23 cellular contexts compared by ENCODE assay signal in genomic region chr12:103331643-103332042, GRCh38.
DNase-seq lines count a peak whose midpoint lies in the region; FAIRE-seq and TF ChIP-seq lines count a peak whose summit lies in the region.
"Had no signal": no experiment of that assay in that cellular context is flagged by ENCODE, and none has a peak within 500 bp of the region (broad histone marks: within the 10 kb centered on the region; RNA-seq: fewer than 3 reads in every experiment).

No MANE protein-coding gene starts in this region.

- CTCF ChIA-PET in H1 (lab: Charles Lee; ENCODE audit: partially characterized antibody) = interaction anchor here (1.0 to 3.6 kb wide), 6 partner anchors 12 to 216 kb away, joined by 3 to 20 read pairs (median 4); no protein-coding TSS in a partner anchor

- H3K14ac ChIP-seq in H1 (ENCODE audit: insufficient read length) = no peak overlapping the region

- H3K36me3 ChIP-seq in H1 (ENCODE audit: control insufficient read depth in 2 of 4, insufficient read depth in 4 of 4, low read length in 3 of 4) = no peaks in the 10 kb centered on the region

- no peak overlapping the region for H2BK120ac ChIP-seq in H1 (replicated peaks; ENCODE audit: low read depth, low read length)

- H2BK12ac ChIP-seq in H1 (ENCODE audit: low read depth, low read length) = no peak overlapping the region

- peaks cover 0 to 3% (median 0%) of the 10 kb centered on the region in 4 experiments; a peak in 2 of 7 replicates for H3K4me1 ChIP-seq in H1 (replicated peaks in 1 of 4; ENCODE audit: control insufficient read depth in 3 of 4, insufficient read depth in 4 of 4, low read length in 3 of 4)
- H3K4me1 ChIP-seq: A549, Caco-2 had no signal

- H2BK5ac ChIP-seq in H1 (ENCODE audit: low read depth, low read length) = no peak overlapping the region

- no peaks in the 10 kb centered on the region for H3K9me3 ChIP-seq in H1 (ENCODE audit: insufficient read depth in 2 of 2, low read depth in 1 of 2, low read length in 1 of 2)
- H3K9me3 ChIP-seq: A549, Caco-2 had no signal

- H3K9ac ChIP-seq in H1 (replicated peaks in 1 of 4; ENCODE audit: extremely low read depth in 1 of 4, low read depth in 3 of 4, low read length in 3 of 4) = no peak overlapping the region

- H2BK20ac ChIP-seq in H1 (ENCODE audit: low read length) = no peak overlapping the region

- no peak overlapping the region for H2AK5ac ChIP-seq in H1 (ENCODE audit: low read depth, low read length)

- no peak overlapping the region for H4K5ac ChIP-seq in H1 (ENCODE audit: insufficient read length, low read depth, low read length)

- no peak for FAIRE-seq in H1 (lab: Jason Lieb, UNC)
- FAIRE-seq: A549, GM18507 had no signal

- DNase-seq in NCI-H748 (lab: John Stamatoyannopoulos, UW; ENCODE audit: unreplicated experiment) (peak; percentile 44), NCI-H748 treated with DMSO at 0.1 percent for 48 hours (lab: John Stamatoyannopoulos, UW) (no peak), NCI-H146 treated with DMSO at 0.1 percent for 48 hours (lab: John Stamatoyannopoulos, UW; ENCODE audit: unreplicated experiment) (peak; percentile 23), H1 (ENCODE audit: low read depth in 1 of 2, low spot score in 2 of 2) (no peak), GM03348 (ENCODE audit: low spot score) (no peak), midbrain (lab: John Stamatoyannopoulos, UW) (no peak), NCI-H2081 (lab: John Stamatoyannopoulos, UW) (no peak)
- DNase-seq: AML-193; Caco-2; CD8-positive, alpha-beta T cell; H7; KBM-7; MV-4-11; NCI-H1105; NCI-H1694; NCI-H2029 treated with DMSO at 0.1 percent for 48 hours; NCI-H446 treated with DMSO at 0.1 percent for 48 hours; NCI-H526; PC-3; T-helper 2 cell had no signal

- H3K4me2 ChIP-seq in H1 (ENCODE audit: insufficient read depth in 1 of 2, low read depth in 2 of 2, low read length in 2 of 2) = no peak overlapping the region
- H3K4me2 ChIP-seq: A549 had no signal

- no peaks in the 10 kb centered on the region for H3K23me2 ChIP-seq in H1 (ENCODE audit: low read depth, low read length)

- no peaks in the 10 kb centered on the region for H3K27me3 ChIP-seq in H1 (replicated peaks in 1 of 4; ENCODE audit: control insufficient read depth in 3 of 4, extremely low read depth in 1 of 4, insufficient read depth in 3 of 4, low read length in 3 of 4)

- H2BK15ac ChIP-seq in H1 (ENCODE audit: low read length) = no peak overlapping the region

- TF ChIP-seq EP300 in H1 (IDR thresholded peaks at IDR 0.05; ENCODE audit: borderline replicate concordance in 1 of 2, low read depth in 2 of 2, low read length in 2 of 2) = no peak

- no peaks in the 10 kb centered on the region for H4K20me1 ChIP-seq in H1 (replicated peaks in 1 of 2; ENCODE audit: control insufficient read depth in 1 of 2, insufficient read depth in 2 of 2, low read length in 2 of 2)

- H3K27ac ChIP-seq in H1 (ENCODE audit: low read depth, low read length) = no peak overlapping the region
- H3K27ac ChIP-seq: A549, C4-2B had no signal

- no peak for TF ChIP-seq CTCF in H1 (IDR thresholded peaks at IDR 0.05; ENCODE audit: control extremely low read depth in 1 of 3, insufficient read depth in 1 of 3, low read depth in 1 of 3, low read length in 3 of 3)

- H2AFZ ChIP-seq in H1 (ENCODE audit: low read length) = no peak overlapping the region

- H3K79me1 ChIP-seq in H1 (ENCODE audit: low read depth, low read length) = no peaks in the 10 kb centered on the region

- no peak overlapping the region for H3K4ac ChIP-seq in H1 (replicated peaks; ENCODE audit: insufficient read length, low read depth, low read length)

- H3K4me3 ChIP-seq in H1 (ENCODE audit: extremely low read depth in 1 of 4, insufficient read depth in 2 of 4, low read depth in 3 of 4, low read length in 4 of 4) = no peak overlapping the region
- H3K4me3 ChIP-seq: A549 had no signal

- 100% methylated on average over 4 of the region's 4 CpGs; no CpG with 5 or more reads in 1 of the 2 experiments for WGBS in H1 (ENCODE audit: extremely low coverage in 1 of 2, insufficient coverage in 1 of 2, insufficient read length in 1 of 2, insufficient replicate concordance in 2 of 2, low coverage in 1 of 2, low lambda C conversion rate in 2 of 2, missing lambda C conversion rate in 1 of 2), 2 experiments

- H3K79me2 ChIP-seq in H1 (ENCODE audit: control insufficient read depth in 1 of 2, insufficient read depth in 2 of 2, low read length in 2 of 2) = no peaks in the 10 kb centered on the region

- no peak overlapping the region for H4K8ac ChIP-seq in H1 (ENCODE audit: extremely low read depth, insufficient read depth, low read length)

- TF ChIP-seq RAD21 in H1 (IDR thresholded peaks at IDR 0.05 in 1 of 2, conservative IDR thresholded peaks at IDR 0.05 in 1 of 2; ENCODE audit: low read depth in 2 of 2, low read length in 2 of 2) = peak; percentile 21 to 32; a peak in 2 of 4 replicates

- POLR2A ChIA-PET in H1 (lab: Charles Lee; ENCODE audit: partially characterized antibody) = no interaction called here

- H4K91ac ChIP-seq in H1 (replicated peaks; ENCODE audit: insufficient read length, low read length) = no peak overlapping the region

- no peak overlapping the region for H3K18ac ChIP-seq in H1 (ENCODE audit: extremely low read depth, low read length)

- no peak overlapping the region for H3K56ac ChIP-seq in H1 (replicated peaks; ENCODE audit: insufficient read length, low read depth, low read length)

- TF ChIP-seq POLR2A in H1 (IDR thresholded peaks at IDR 0.05; ENCODE audit: control extremely low read depth in 1 of 2, low read depth in 2 of 2, low read length in 2 of 2) = no peak

- H3K23ac ChIP-seq in H1 (ENCODE audit: insufficient read length) = no peak overlapping the region

TF ChIP-seq in H1, 55 proteins besides CTCF, POLR2A, EP300 and RAD21:
- TF ChIP-seq JUND (IDR thresholded peaks at IDR 0.05; ENCODE audit: low read length) (no peak), USF2 (IDR thresholded peaks at IDR 0.05; ENCODE audit: low read length) (no peak), SRF (IDR thresholded peaks at IDR 0.05; ENCODE audit: low read depth, low read length) (no peak), EZH2 (IDR thresholded peaks at IDR 0.05; ENCODE audit: low read depth, low read length, severe bottlenecking) (no peak), KDM5A (IDR thresholded peaks at IDR 0.05; ENCODE audit: low read length) (no peak), SP2 (IDR thresholded peaks at IDR 0.05; ENCODE audit: low read length) (no peak), RNF2 (IDR thresholded peaks at IDR 0.05; ENCODE audit: borderline replicate concordance, low read depth, low read length, missing control alignments, poor library complexity, severe bottlenecking) (no peak), PHF8 (conservative IDR thresholded peaks at IDR 0.05; ENCODE audit: low read depth, low read length) (no peak)

Comparison
In these comparisons a context has a peak if more than half of its experiments do, and no peak if none do; other contexts are left out.
1. DNase-seq: peak in NCI-H748 (single experiment) and NCI-H146 treated with DMSO at 0.1 percent for 48 hours (single experiment); none in NCI-H748 treated with DMSO at 0.1 percent for 48 hours (single experiment), H1 (0 of 2), GM03348 (single experiment), midbrain (single experiment) and NCI-H2081 (0 of 2).